9 cellular contexts compared by ENCODE assay signal in the genomic region with DNA sequence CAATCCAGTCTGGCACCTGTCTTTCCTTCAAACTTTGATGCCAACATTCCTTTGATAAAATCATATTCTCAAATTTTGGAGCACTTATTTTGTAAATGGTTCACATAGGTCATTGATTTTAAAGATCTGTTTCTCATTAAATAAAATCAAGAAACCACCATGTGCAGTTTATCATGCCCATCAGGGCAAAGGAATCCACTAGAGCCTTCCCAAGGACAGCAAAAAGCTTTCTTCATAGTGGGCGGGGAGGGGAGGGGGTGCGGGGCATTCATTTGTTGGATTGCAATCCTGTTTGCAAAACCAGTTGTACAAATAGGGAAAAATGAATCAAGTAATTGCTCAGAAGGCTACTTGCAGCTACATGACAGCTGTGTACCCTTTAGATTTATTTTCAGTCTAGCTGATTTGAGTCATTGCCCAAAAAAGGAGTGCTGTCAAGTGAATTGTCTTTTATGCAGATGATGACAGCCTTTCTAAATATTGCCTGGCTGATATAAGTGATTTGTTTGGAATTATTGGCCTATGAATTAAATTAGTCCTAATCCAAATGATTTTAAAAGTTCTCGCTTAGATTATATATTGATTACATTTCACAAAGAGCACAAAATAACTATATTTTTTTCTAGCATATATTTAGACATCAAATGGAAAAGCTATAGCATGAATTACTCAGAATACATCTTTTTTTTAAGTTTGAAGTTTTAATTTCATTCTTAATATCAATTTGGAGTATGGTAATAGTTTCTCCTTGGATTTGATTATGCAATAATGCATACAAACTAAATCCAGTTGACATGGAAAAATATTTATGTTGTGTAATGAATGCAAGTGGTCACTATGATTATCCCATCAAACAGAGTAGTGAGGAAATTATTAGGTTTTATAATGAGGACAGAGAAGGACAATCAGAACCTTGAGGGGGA. TPM values are rescaled to one million over a fixed set of nuclear protein-coding genes. Genes with fewer than 3 reads are reported as not detected.
DNase-seq lines count a peak whose midpoint lies in the region; ATAC-seq and TF ChIP-seq lines count a peak whose summit lies in the region.
"Had no signal": no experiment of that assay in that cellular context is flagged by ENCODE, and none has a peak within 500 bp of the region (broad histone marks: within the 10 kb centered on the region; RNA-seq: fewer than 3 reads in every experiment).

No MANE protein-coding gene starts in this region.

- no peak overlapping the region for H3K27ac Mint-ChIP-seq in Calu3 (ENCODE audit: unreplicated experiment)

- peak; percentile 30 for DNase-seq in SK-N-SH
- DNase-seq in left ventricle myocardium superior: no peak
- DNase-seq in hepatocyte (ENCODE audit: low spot score): no peak
- DNase-seq in Calu3: no peak
- DNase-seq in DMS79 (lab: John Stamatoyannopoulos, UW): no peak
- DNase-seq: cortex of kidney had no signal

- H3K27me3 ChIP-seq in ACC112 (ENCODE audit: insufficient read depth, low read length) (no peaks in the 10 kb centered on the region), SK-N-SH (ENCODE audit: insufficient read depth) (no peaks in the 10 kb centered on the region), hepatocyte (no peaks in the 10 kb centered on the region)

- ATAC-seq in GM21825 (IDR thresholded peaks at IDR 0.05; ENCODE audit: unreplicated experiment) (peak; percentile 42), left ventricle myocardium superior (peak; percentile 44), HG03196 (IDR thresholded peaks at IDR 0.05; ENCODE audit: unreplicated experiment) (no peak)

- no peak overlapping the region for H3K4me3 Mint-ChIP-seq in Calu3 (ENCODE audit: low read depth, unreplicated experiment)

- peaks cover 46% of the 10 kb centered on the region for H3K4me1 ChIP-seq in ACC112 (ENCODE audit: control insufficient read depth, insufficient read depth, low read length, unreplicated experiment)
- peaks cover 21 to 35% of the 10 kb centered on the region in 2 experiments for H3K4me1 ChIP-seq in SK-N-SH (ENCODE audit: control insufficient read depth in 1 of 2, insufficient read depth in 2 of 2, low read depth in 1 of 2, low read length in 1 of 2)
- H3K4me1 ChIP-seq in hepatocyte (ENCODE audit: insufficient read depth): no peaks in the 10 kb centered on the region

- no peaks in the 10 kb centered on the region for H3K27me3 Mint-ChIP-seq in Calu3 (ENCODE audit: unreplicated experiment)

- H4K20me1 ChIP-seq in SK-N-SH (ENCODE audit: insufficient read depth) (no peaks in the 10 kb centered on the region; the same call in 1 of the 2 replicates), hepatocyte (ENCODE audit: insufficient read depth, poor library complexity, severe bottlenecking) (no peaks in the 10 kb centered on the region)

- WGBS in SK-N-SH (ENCODE audit: low lambda C conversion rate): 31% methylated on average over 3 of the region's 3 CpGs
- 81% methylated on average over 3 of the region's 3 CpGs for WGBS in hepatocyte (ENCODE audit: low lambda C conversion rate, missing lambda C conversion rate)

- peaks cover 46% of the 10 kb centered on the region for H3K4me1 Mint-ChIP-seq in Calu3 (ENCODE audit: low read depth, unreplicated experiment)

- TF ChIP-seq CTCF in SK-N-SH (IDR thresholded peaks at IDR 0.05) (no peak), hepatocyte (IDR thresholded peaks at IDR 0.05; ENCODE audit: poor library complexity) (no peak), Calu3 (IDR thresholded peaks at IDR 0.05; ENCODE audit: unreplicated experiment) (no peak)

- no peaks in the 10 kb centered on the region for H3K36me3 ChIP-seq in ACC112 (ENCODE audit: insufficient read depth, low read length)
- no peaks in the 10 kb centered on the region for H3K36me3 ChIP-seq in SK-N-SH (replicated peaks in 1 of 2; ENCODE audit: control insufficient read depth in 1 of 2, insufficient read depth in 2 of 2, low read length in 1 of 2)
- no peaks in the 10 kb centered on the region for H3K36me3 ChIP-seq in hepatocyte (replicated peaks; ENCODE audit: insufficient read depth, low read depth)

- H3K4me3 ChIP-seq in ACC112 (ENCODE audit: low read depth, low read length): no peak overlapping the region
- peak overlapping the region in 1 of 2 experiments; percentile 20; a peak in 1 of 4 replicates for H3K4me3 ChIP-seq in SK-N-SH (ENCODE audit: low read depth in 2 of 2, low read length in 1 of 2)
- H3K4me3 ChIP-seq in hepatocyte: no peak overlapping the region

- H3K9me2 ChIP-seq in SK-N-SH (no peaks in the 10 kb centered on the region; the same call in 1 of the 2 replicates), hepatocyte (replicated peaks; ENCODE audit: insufficient read depth) (no peaks in the 10 kb centered on the region)

- POLR2A ChIA-PET in SK-N-SH (lab: Yijun Ruan, JAX): no interaction called here

- H3K9me3 ChIP-seq in SK-N-SH (no peaks in the 10 kb centered on the region), hepatocyte (ENCODE audit: low read depth) (no peaks in the 10 kb centered on the region)

- no peak overlapping the region for H3K9ac ChIP-seq in SK-N-SH

- peak; percentile 25 to 90; a peak in 3 of 4 replicates for TF ChIP-seq EP300 in SK-N-SH (IDR thresholded peaks at IDR 0.05; ENCODE audit: borderline replicate concordance in 1 of 2, low read depth in 1 of 2, low read length in 1 of 2)

- H3F3A ChIP-seq in SK-N-SH (replicated peaks; ENCODE audit: insufficient read depth): peaks cover 20% of the 10 kb centered on the region

- CTCF ChIA-PET in SK-N-SH (lab: Yijun Ruan, JAX) (interaction anchor here (0.6 to 1.1 kb wide), 3 partner anchors 11 to 794 kb away, joined by 3 to 4 read pairs (median 3); no protein-coding TSS in a partner anchor), Calu3 (lab: Charles Lee) (no interaction called here)

- H2AFZ ChIP-seq in ACC112 (ENCODE audit: low read length, unreplicated experiment) (no peak overlapping the region), SK-N-SH (ENCODE audit: low read depth) (no peak overlapping the region), hepatocyte (no peak overlapping the region)

- no peaks in the 10 kb centered on the region for H3K79me2 ChIP-seq in ACC112 (ENCODE audit: control insufficient read depth, insufficient read depth, low read length, unreplicated experiment)
- no peaks in the 10 kb centered on the region for H3K79me2 ChIP-seq in SK-N-SH (ENCODE audit: insufficient read depth)
- peaks cover 2% of the 10 kb centered on the region for H3K79me2 ChIP-seq in hepatocyte

- TF ChIP-seq RAD21 in SK-N-SH (IDR thresholded peaks at IDR 0.05; ENCODE audit: low read length): no peak

- no peaks in the 10 kb centered on the region for H3K9me3 Mint-ChIP-seq in Calu3 (ENCODE audit: low read depth, unreplicated experiment)

- BruUV-seq in Calu3 (replicated peaks; lab: Mats Ljungman, UMichigan): no TSS peak

- peak overlapping the region; percentile 42; the same call in 1 of the 2 replicates for H3K4me2 ChIP-seq in SK-N-SH
- H3K4me2 ChIP-seq in hepatocyte: no peak overlapping the region

- H3K27ac ChIP-seq in ACC112 (ENCODE audit: low read depth, low read length) (peak overlapping the region; percentile 54), SK-N-SH (ENCODE audit: low read depth in 2 of 2, low read length in 1 of 2) (peak overlapping the region; percentile 55 to 75; a peak in 3 of 4 replicates), hepatocyte (no peak overlapping the region)

- intact Hi-C loops in left ventricle myocardium superior (cut with micrococcal nuclease): no loop called here
- intact Hi-C loops in Calu3 (cut with micrococcal nuclease; ENCODE audit: unreplicated experiment): no loop called here

- H3K36me3 Mint-ChIP-seq in Calu3 (ENCODE audit: insufficient read depth, unreplicated experiment): peaks cover 7% of the 10 kb centered on the region

TF ChIP-seq in SK-N-SH, 30 proteins besides CTCF, POLR2A, EP300 and RAD21 (continues in another document):
- TF ChIP-seq, protein P1, sequence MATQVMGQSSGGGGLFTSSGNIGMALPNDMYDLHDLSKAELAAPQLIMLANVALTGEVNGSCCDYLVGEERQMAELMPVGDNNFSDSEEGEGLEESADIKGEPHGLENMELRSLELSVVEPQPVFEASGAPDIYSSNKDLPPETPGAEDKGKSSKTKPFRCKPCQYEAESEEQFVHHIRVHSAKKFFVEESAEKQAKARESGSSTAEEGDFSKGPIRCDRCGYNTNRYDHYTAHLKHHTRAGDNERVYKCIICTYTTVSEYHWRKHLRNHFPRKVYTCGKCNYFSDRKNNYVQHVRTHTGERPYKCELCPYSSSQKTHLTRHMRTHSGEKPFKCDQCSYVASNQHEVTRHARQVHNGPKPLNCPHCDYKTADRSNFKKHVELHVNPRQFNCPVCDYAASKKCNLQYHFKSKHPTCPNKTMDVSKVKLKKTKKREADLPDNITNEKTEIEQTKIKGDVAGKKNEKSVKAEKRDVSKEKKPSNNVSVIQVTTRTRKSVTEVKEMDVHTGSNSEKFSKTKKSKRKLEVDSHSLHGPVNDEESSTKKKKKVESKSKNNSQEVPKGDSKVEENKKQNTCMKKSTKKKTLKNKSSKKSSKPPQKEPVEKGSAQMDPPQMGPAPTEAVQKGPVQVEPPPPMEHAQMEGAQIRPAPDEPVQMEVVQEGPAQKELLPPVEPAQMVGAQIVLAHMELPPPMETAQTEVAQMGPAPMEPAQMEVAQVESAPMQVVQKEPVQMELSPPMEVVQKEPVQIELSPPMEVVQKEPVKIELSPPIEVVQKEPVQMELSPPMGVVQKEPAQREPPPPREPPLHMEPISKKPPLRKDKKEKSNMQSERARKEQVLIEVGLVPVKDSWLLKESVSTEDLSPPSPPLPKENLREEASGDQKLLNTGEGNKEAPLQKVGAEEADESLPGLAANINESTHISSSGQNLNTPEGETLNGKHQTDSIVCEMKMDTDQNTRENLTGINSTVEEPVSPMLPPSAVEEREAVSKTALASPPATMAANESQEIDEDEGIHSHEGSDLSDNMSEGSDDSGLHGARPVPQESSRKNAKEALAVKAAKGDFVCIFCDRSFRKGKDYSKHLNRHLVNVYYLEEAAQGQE (IDR thresholded peaks at IDR 0.05; ENCODE audit: low read depth, low read length): 0 out of 2 replicates have a peak, but pooled peaks have one; percentile 21
- TF ChIP-seq FOSL2 (IDR thresholded peaks at IDR 0.05; ENCODE audit: borderline replicate concordance, low read depth): peak; percentile 50; the same call in 1 of the 2 replicates
- TF ChIP-seq, protein P2, sequence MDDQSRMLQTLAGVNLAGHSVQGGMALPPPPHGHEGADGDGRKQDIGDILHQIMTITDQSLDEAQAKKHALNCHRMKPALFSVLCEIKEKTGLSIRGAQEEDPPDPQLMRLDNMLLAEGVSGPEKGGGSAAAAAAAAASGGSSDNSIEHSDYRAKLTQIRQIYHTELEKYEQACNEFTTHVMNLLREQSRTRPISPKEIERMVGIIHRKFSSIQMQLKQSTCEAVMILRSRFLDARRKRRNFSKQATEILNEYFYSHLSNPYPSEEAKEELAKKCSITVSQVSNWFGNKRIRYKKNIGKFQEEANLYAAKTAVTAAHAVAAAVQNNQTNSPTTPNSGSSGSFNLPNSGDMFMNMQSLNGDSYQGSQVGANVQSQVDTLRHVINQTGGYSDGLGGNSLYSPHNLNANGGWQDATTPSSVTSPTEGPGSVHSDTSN (IDR thresholded peaks at IDR 0.05): peak; percentile 96

RNA-seq across cellular contexts. Expression of a gene that starts 23.2 kb away (rescaled TPM):
- 3.7 and 5.2 TPM in 2 replicates for polyA plus RNA-seq in SK-N-SH (2012; rRNA removed)
- 4.5 and 5.8 TPM in 2 replicates for polyA plus RNA-seq in SK-N-SH (2012; cell fraction: cytosol; rRNA removed)
- 2.7 and 4.4 TPM in 2 replicates for polyA plus RNA-seq in SK-N-SH (2012; cell fraction: nucleus; rRNA removed)
- total RNA-seq in left ventricle myocardium superior: 2.5 TPM
- total RNA-seq in hepatocyte: 5.1 and 9.5 TPM in 2 replicates
- polyA plus RNA-seq in hepatocyte: 1.7 and 4.6 TPM in 2 replicates
- total RNA-seq in Calu3 (2022): 42.5 and 42.9 TPM in 2 replicates
